1 cellular context compared by ENCODE assay signal in genomic region chr15:39230917-39231285, GRCh38.
TF ChIP-seq lines count a peak whose summit lies in the region.

No MANE protein-coding gene starts in this region.

TF ChIP-seq in IMR-90, 13 proteins besides CTCF, POLR2A, EP300 and RAD21 (continued from another document):
- TF ChIP-seq RFX5 (IDR thresholded peaks at IDR 0.05; ENCODE audit: low read depth, low read length), result no peak
